ENCODE assay signal across 10 cellular contexts in the genomic region with DNA sequence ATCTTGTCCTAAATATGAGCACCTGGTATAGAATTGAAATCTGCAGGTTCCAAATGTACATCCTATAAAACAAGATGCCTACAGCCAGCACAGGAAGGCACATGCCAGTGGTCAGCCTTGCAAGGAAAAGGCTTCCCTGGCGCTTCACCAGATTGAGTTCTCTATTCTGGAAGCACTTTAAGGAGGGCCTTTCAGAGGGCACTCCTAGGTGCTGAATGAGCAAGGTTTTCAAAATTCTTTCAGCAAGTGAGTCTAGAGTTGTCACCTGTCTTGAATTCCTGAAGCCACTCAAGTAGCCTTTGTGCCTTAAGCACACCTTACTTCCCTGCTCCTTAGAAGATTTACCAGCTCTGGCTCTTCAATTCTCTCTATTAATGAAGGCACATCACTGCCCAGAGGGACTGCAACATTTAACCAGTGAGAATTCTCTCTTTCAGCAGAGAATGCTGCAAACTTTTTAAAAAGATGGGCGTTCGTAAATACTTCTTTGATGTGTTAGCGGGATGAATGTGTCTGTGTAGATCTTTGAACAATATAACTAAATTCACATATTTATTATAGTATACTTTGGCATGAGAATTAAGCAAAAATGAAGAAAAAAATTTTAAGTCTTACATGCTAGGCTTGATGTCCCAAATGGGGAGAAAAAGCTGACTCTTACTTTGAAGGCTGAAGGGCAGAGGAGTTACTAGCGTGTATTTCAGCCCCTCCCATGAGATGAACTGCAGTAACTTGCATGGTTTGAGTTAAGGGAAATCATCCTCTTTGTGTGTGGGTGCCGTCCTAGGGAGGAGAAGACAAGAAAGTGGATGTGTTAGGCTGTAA.
DNase-seq lines count a peak whose midpoint lies in the region; ATAC-seq and TF ChIP-seq lines count a peak whose summit lies in the region.
"Had no signal": no experiment of that assay in that cellular context is flagged by ENCODE, and none has a peak within 500 bp of the region (broad histone marks: within the 10 kb centered on the region; RNA-seq: fewer than 3 reads in every experiment).

No MANE protein-coding gene starts in this region.

- peak overlapping the region; percentile 90 for H3K9ac ChIP-seq in iPS-20b (ENCODE audit: low read depth, low read length)

- no peaks in the 10 kb centered on the region for H3K9me3 Mint-ChIP-seq in activated CD8-positive, alpha-beta T cell treated with anti-CD3 and anti-CD28 coated beads, Interleukin-2, amount 10 ng/mL, durations not matched to agents 7 days and 5 days (ENCODE audit: insufficient read depth)
- no peaks in the 10 kb centered on the region for H3K9me3 Mint-ChIP-seq in activated CD8-positive, alpha-beta T cell treated with anti-CD3 and anti-CD28 coated beads for 36 hours
- no peaks in the 10 kb centered on the region for H3K9me3 Mint-ChIP-seq in stimulated activated memory B cell treated with anti-CD40 and anti-IgM and Interleukin-4, amounts not matched to agents 10 μg/mL and 1 μg/mL and 100 μg/mL, for 72 hours

- no peaks in the 10 kb centered on the region for H3K27me3 Mint-ChIP-seq in activated CD8-positive, alpha-beta T cell treated with anti-CD3 and anti-CD28 coated beads, Interleukin-2, amount 10 ng/mL, durations not matched to agents 7 days and 5 days (ENCODE audit: low read depth)
- H3K27me3 Mint-ChIP-seq in activated CD8-positive, alpha-beta T cell treated with anti-CD3 and anti-CD28 coated beads for 36 hours, result no peaks in the 10 kb centered on the region
- H3K27me3 Mint-ChIP-seq in stimulated activated memory B cell treated with anti-CD40 and anti-IgM and Interleukin-4, amounts not matched to agents 10 μg/mL and 1 μg/mL and 100 μg/mL, for 72 hours, result no peaks in the 10 kb centered on the region
- H3K27me3 Mint-ChIP-seq: B cell had no signal

- no peak for TF ChIP-seq CTCF in activated CD8-positive, alpha-beta T cell treated with anti-CD3 and anti-CD28 coated beads for 36 hours (IDR thresholded peaks at IDR 0.05)
- TF ChIP-seq CTCF in adrenal gland (IDR thresholded peaks at IDR 0.05), result no peak

- TF ChIP-seq POLR2A in adrenal gland (IDR thresholded peaks at IDR 0.05), result no peak

- intact Hi-C loops in activated CD8-positive, alpha-beta T cell treated with anti-CD3 and anti-CD28 coated beads for 36 hours (cut with micrococcal nuclease), result no loop called here
- intact Hi-C loops in adrenal gland (cut with DNase I), result no loop called here

- H3K4me3 ChIP-seq in adrenal gland (no peak overlapping the region), iPS-20b (ENCODE audit: low read length) (peak overlapping the region; percentile 44; the same call in 1 of the 2 replicates), thymus (ENCODE audit: low read length) (no peak overlapping the region)
- H3K4me3 ChIP-seq: body of pancreas had no signal

- H3K36me3 ChIP-seq in adrenal gland (replicated peaks in 1 of 2) (no peaks in the 10 kb centered on the region), iPS-20b (ENCODE audit: insufficient read depth, low read depth, low read length) (peaks cover 39% of the 10 kb centered on the region), thymus (ENCODE audit: control insufficient read depth, insufficient read depth) (no peaks in the 10 kb centered on the region)

- H3K4me1 Mint-ChIP-seq in activated CD8-positive, alpha-beta T cell treated with anti-CD3 and anti-CD28 coated beads, Interleukin-2, amount 10 ng/mL, durations not matched to agents 7 days and 5 days (ENCODE audit: low read depth), result peaks cover 33% of the 10 kb centered on the region
- H3K4me1 Mint-ChIP-seq in activated CD8-positive, alpha-beta T cell treated with anti-CD3 and anti-CD28 coated beads for 36 hours (ENCODE audit: low read depth), result peaks cover 12% of the 10 kb centered on the region
- H3K4me1 Mint-ChIP-seq in stimulated activated memory B cell treated with anti-CD40 and anti-IgM and Interleukin-4, amounts not matched to agents 10 μg/mL and 1 μg/mL and 100 μg/mL, for 72 hours, result peaks cover 5% of the 10 kb centered on the region
- H3K4me1 Mint-ChIP-seq: B cell had no signal

- CTCF ChIA-PET in activated CD8-positive, alpha-beta T cell treated with anti-CD3 and anti-CD28 coated beads, Interleukin-2, amount 10 ng/mL, durations not matched to agents 7 days and 5 days (lab: Charles Lee), result no interaction called here
- CTCF ChIA-PET in activated CD8-positive, alpha-beta T cell treated with anti-CD3 and anti-CD28 coated beads for 36 hours (lab: Charles Lee), result no interaction called here

- ATAC-seq in activated CD8-positive, alpha-beta T cell treated with anti-CD3 and anti-CD28 coated beads, Interleukin-2, amount 10 ng/mL, durations not matched to agents 7 days and 5 days, result no peak
- no peak for ATAC-seq in activated CD8-positive, alpha-beta T cell treated with anti-CD3 and anti-CD28 coated beads for 36 hours
- ATAC-seq in stimulated activated memory B cell treated with anti-CD40 and anti-IgM and Interleukin-4, amounts not matched to agents 10 μg/mL and 1 μg/mL and 100 μg/mL, for 72 hours, result no peak
- no peak for ATAC-seq in GM19455 (IDR thresholded peaks at IDR 0.05; ENCODE audit: unreplicated experiment)

- no peaks in the 10 kb centered on the region for H3K9me3 ChIP-seq in adrenal gland (replicated peaks in 1 of 3)
- no peaks in the 10 kb centered on the region for H3K9me3 ChIP-seq in iPS-20b (ENCODE audit: insufficient read depth, low read depth, low read length)
- H3K9me3 ChIP-seq in thymus (ENCODE audit: control insufficient read depth), result no peaks in the 10 kb centered on the region
- H3K9me3 ChIP-seq: body of pancreas had no signal

- H3K36me3 Mint-ChIP-seq in activated CD8-positive, alpha-beta T cell treated with anti-CD3 and anti-CD28 coated beads, Interleukin-2, amount 10 ng/mL, durations not matched to agents 7 days and 5 days (ENCODE audit: low read depth), result peaks cover 12% of the 10 kb centered on the region
- H3K36me3 Mint-ChIP-seq in activated CD8-positive, alpha-beta T cell treated with anti-CD3 and anti-CD28 coated beads for 36 hours (ENCODE audit: low read depth), result peaks cover 24% of the 10 kb centered on the region
- peaks cover 82% of the 10 kb centered on the region for H3K36me3 Mint-ChIP-seq in stimulated activated memory B cell treated with anti-CD40 and anti-IgM and Interleukin-4, amounts not matched to agents 10 μg/mL and 1 μg/mL and 100 μg/mL, for 72 hours

- no peak for DNase-seq in activated CD8-positive, alpha-beta T cell treated with anti-CD3 and anti-CD28 coated beads, Interleukin-2, amount 10 ng/mL, durations not matched to agents 7 days and 5 days
- DNase-seq in activated CD8-positive, alpha-beta T cell treated with anti-CD3 and anti-CD28 coated beads for 36 hours, result no peak
- DNase-seq in adrenal gland (peak in 2 of 7 donors; percentile 14 to 26), NCI-H128 (lab: John Stamatoyannopoulos, UW; ENCODE audit: unreplicated experiment) (no peak)

- 69 to 72% (median 70%) methylated on average over 6 of the region's 6 CpGs for WGBS in adrenal gland, 4 donors
- WGBS in thymus, result 72% methylated on average over 6 of the region's 6 CpGs

- peak overlapping the region in 3 of 5 donors; percentile 35 to 74 (median 61) for H3K27ac ChIP-seq in adrenal gland
- H3K27ac ChIP-seq in iPS-20b (ENCODE audit: low read length), result peak overlapping the region; percentile 99
- peak overlapping the region; percentile 58 for H3K27ac ChIP-seq in thymus (ENCODE audit: low read depth)

- POLR2A ChIA-PET in activated CD8-positive, alpha-beta T cell treated with anti-CD3 and anti-CD28 coated beads, Interleukin-2, amount 10 ng/mL, durations not matched to agents 7 days and 5 days (lab: Charles Lee), result no interaction called here
- POLR2A ChIA-PET in activated CD8-positive, alpha-beta T cell treated with anti-CD3 and anti-CD28 coated beads for 36 hours (lab: Charles Lee), result no interaction called here

- peak overlapping the region; percentile 56 for H3K4me3 Mint-ChIP-seq in activated CD8-positive, alpha-beta T cell treated with anti-CD3 and anti-CD28 coated beads, Interleukin-2, amount 10 ng/mL, durations not matched to agents 7 days and 5 days
- no peak overlapping the region for H3K4me3 Mint-ChIP-seq in activated CD8-positive, alpha-beta T cell treated with anti-CD3 and anti-CD28 coated beads for 36 hours
- no peak overlapping the region for H3K4me3 Mint-ChIP-seq in stimulated activated memory B cell treated with anti-CD40 and anti-IgM and Interleukin-4, amounts not matched to agents 10 μg/mL and 1 μg/mL and 100 μg/mL, for 72 hours
- H3K4me3 Mint-ChIP-seq: B cell had no signal

- peak overlapping the region; percentile 86 for H3K27ac Mint-ChIP-seq in activated CD8-positive, alpha-beta T cell treated with anti-CD3 and anti-CD28 coated beads, Interleukin-2, amount 10 ng/mL, durations not matched to agents 7 days and 5 days
- no peak overlapping the region for H3K27ac Mint-ChIP-seq in activated CD8-positive, alpha-beta T cell treated with anti-CD3 and anti-CD28 coated beads for 36 hours
- no peak overlapping the region for H3K27ac Mint-ChIP-seq in stimulated activated memory B cell treated with anti-CD40 and anti-IgM and Interleukin-4, amounts not matched to agents 10 μg/mL and 1 μg/mL and 100 μg/mL, for 72 hours
- H3K27ac Mint-ChIP-seq: B cell had no signal

- peaks cover 0 to 23% of the 10 kb centered on the region in 2 donors for H3K4me1 ChIP-seq in adrenal gland (replicated peaks in 1 of 2)
- H3K4me1 ChIP-seq in iPS-20b (ENCODE audit: insufficient read depth, low read length), result peaks cover 51% of the 10 kb centered on the region
- no peaks in the 10 kb centered on the region for H3K4me1 ChIP-seq in thymus (ENCODE audit: control insufficient read depth, insufficient read depth, low read length)
- H3K4me1 ChIP-seq: body of pancreas had no signal

- H3K27me3 ChIP-seq in adrenal gland (no peaks in the 10 kb centered on the region), iPS-20b (ENCODE audit: insufficient read depth, low read length) (no peaks in the 10 kb centered on the region), thymus (ENCODE audit: control insufficient read depth, insufficient read depth) (no peaks in the 10 kb centered on the region)
- H3K27me3 ChIP-seq: body of pancreas had no signal
